In genomic region chr13:33004454-33004853, GRCh38 we compare ENCODE assay signal across 14 cellular contexts. TPM values are rescaled to one million over a fixed set of nuclear protein-coding genes. Genes with fewer than 3 reads are reported as not detected.
DNase-seq lines count a peak whose midpoint lies in the region; ATAC-seq and TF ChIP-seq lines count a peak whose summit lies in the region.
"Had no signal": no experiment of that assay in that cellular context is flagged by ENCODE, and none has a peak within 500 bp of the region (broad histone marks: within the 10 kb centered on the region; RNA-seq: fewer than 3 reads in every experiment).

No MANE protein-coding gene starts in this region.

- peaks cover 18% of the 10 kb centered on the region for H3K4me1 Mint-ChIP-seq in endodermal cell
- no peaks in the 10 kb centered on the region for H3K4me1 Mint-ChIP-seq in activated CD4-positive, alpha-beta T cell treated with anti-CD3 and anti-CD28 coated beads for 36 hours
- H3K4me1 Mint-ChIP-seq: activated naive CD8-positive, alpha-beta T cell treated with anti-CD3 and anti-CD28 coated beads for 36 hours had no signal

- H3K4me2 ChIP-seq in parathyroid adenoma (ENCODE audit: low read length) (no peak overlapping the region), trophoblast cell (ENCODE audit: low read length) (no peak overlapping the region)
- H3K4me2 ChIP-seq: SK-N-SH had no signal

- peaks cover 29% of the 10 kb centered on the region for H3K9me3 Mint-ChIP-seq in endodermal cell
- peaks cover 11% of the 10 kb centered on the region for H3K9me3 Mint-ChIP-seq in activated CD4-positive, alpha-beta T cell treated with anti-CD3 and anti-CD28 coated beads for 36 hours (ENCODE audit: low read depth)

- H2BK12ac ChIP-seq in trophoblast cell (ENCODE audit: low read length), result no peak overlapping the region

- no peak overlapping the region for H3K27ac Mint-ChIP-seq in endodermal cell
- no peak overlapping the region for H3K27ac Mint-ChIP-seq in activated CD4-positive, alpha-beta T cell treated with anti-CD3 and anti-CD28 coated beads for 36 hours
- H3K27ac Mint-ChIP-seq: activated CD4-positive, alpha-beta memory T cell treated with anti-CD3 and anti-CD28 coated beads, Interleukin-2, amount 10 ng/mL, durations not matched to agents 7 days and 5 days; activated naive CD8-positive, alpha-beta T cell treated with anti-CD3 and anti-CD28 coated beads for 36 hours; CD4-positive, alpha-beta T cell had no signal

- H3K9ac ChIP-seq in parathyroid adenoma, result no peak overlapping the region
- no peak overlapping the region for H3K9ac ChIP-seq in endodermal cell (ENCODE audit: extremely low read depth, low read length, poor library complexity, severe bottlenecking)
- H3K9ac ChIP-seq in trophoblast cell (ENCODE audit: low read length), result no peak overlapping the region
- H3K9ac ChIP-seq: SK-N-SH had no signal

- H3K36me3 Mint-ChIP-seq in endodermal cell (ENCODE audit: low read depth), result peaks cover 2% of the 10 kb centered on the region
- H3K36me3 Mint-ChIP-seq in activated CD4-positive, alpha-beta T cell treated with anti-CD3 and anti-CD28 coated beads for 36 hours (ENCODE audit: low read depth), result peaks cover 3% of the 10 kb centered on the region

- H2BK120ac ChIP-seq in trophoblast cell (ENCODE audit: insufficient read depth, low read length, poor library complexity), result no peak overlapping the region

- CTCF ChIA-PET in activated CD4-positive, alpha-beta T cell treated with anti-CD3 and anti-CD28 coated beads for 36 hours (lab: Charles Lee), result no interaction called here

- no peaks in the 10 kb centered on the region for H3K79me2 ChIP-seq in parathyroid adenoma
- no peaks in the 10 kb centered on the region for H3K79me2 ChIP-seq in trophoblast cell (ENCODE audit: control insufficient read depth, insufficient read depth, low read length, poor library complexity)

- no peak overlapping the region for H4K12ac ChIP-seq in trophoblast cell (ENCODE audit: low read depth, low read length)

- no peak overlapping the region for H4K91ac ChIP-seq in trophoblast cell (ENCODE audit: low read depth, low read length)

- H3K14ac ChIP-seq in trophoblast cell (ENCODE audit: low read length), result no peak overlapping the region

- peak; percentile 47 for DNase-seq in COLO668 (lab: John Stamatoyannopoulos, UW; ENCODE audit: unreplicated experiment)
- peak; percentile 64 for DNase-seq in NCI-H69 (lab: John Stamatoyannopoulos, UW)
- DNase-seq in globus pallidus (ENCODE audit: low spot score), result peak; percentile 13
- no peak for DNase-seq in endodermal cell
- no peak for DNase-seq in activated CD4-positive, alpha-beta T cell treated with anti-CD3 and anti-CD28 coated beads for 36 hours
- no peak for DNase-seq in trophoblast cell
- DNase-seq: activated CD4-positive, alpha-beta memory T cell treated with anti-CD3 and anti-CD28 coated beads, Interleukin-2, amount 10 ng/mL, durations not matched to agents 7 days and 5 days; activated naive CD8-positive, alpha-beta T cell treated with anti-CD3 and anti-CD28 coated beads for 36 hours; CD4-positive, alpha-beta T cell; kidney glomerular epithelial cell; NCI-H2081 treated with DMSO at 0.1 percent for 48 hours; SK-N-SH had no signal

- intact Hi-C loops in activated CD4-positive, alpha-beta T cell treated with anti-CD3 and anti-CD28 coated beads for 36 hours (cut with DNase I, micrococcal nuclease), result no loop called here

- H3K27me3 Mint-ChIP-seq in endodermal cell (ENCODE audit: insufficient read depth), result no peaks in the 10 kb centered on the region
- peaks cover 24% of the 10 kb centered on the region for H3K27me3 Mint-ChIP-seq in activated CD4-positive, alpha-beta T cell treated with anti-CD3 and anti-CD28 coated beads for 36 hours

- H3K9me3 ChIP-seq in parathyroid adenoma (ENCODE audit: control insufficient read depth, low read length), result no peaks in the 10 kb centered on the region
- peaks cover 34% of the 10 kb centered on the region for H3K9me3 ChIP-seq in endodermal cell (ENCODE audit: control insufficient read depth, low read length)
- H3K9me3 ChIP-seq in trophoblast cell (ENCODE audit: insufficient read depth, low read depth, low read length), result no peaks in the 10 kb centered on the region

- H3K4me1 ChIP-seq in parathyroid adenoma (peaks cover 12% of the 10 kb centered on the region), endodermal cell (ENCODE audit: control insufficient read depth, insufficient read depth, low read length) (no peaks in the 10 kb centered on the region), trophoblast cell (ENCODE audit: control insufficient read depth in 1 of 2, insufficient read depth in 2 of 2, low read length in 2 of 2) (no peaks in the 10 kb centered on the region)

- POLR2A ChIA-PET in activated CD4-positive, alpha-beta T cell treated with anti-CD3 and anti-CD28 coated beads for 36 hours (lab: Charles Lee), result no interaction called here

- peak overlapping the region; percentile 70 for H2AFZ ChIP-seq in parathyroid adenoma
- H2AFZ ChIP-seq in trophoblast cell (ENCODE audit: insufficient read depth, low read length, poor library complexity), result no peak overlapping the region

- WGBS in endodermal cell (ENCODE audit: insufficient coverage in 1 of 2, insufficient read length in 1 of 2), 2 experiments, result 40 to 63% methylated on average over 1 to 3 of the region's 3 CpGs
- no CpG with 5 or more reads among the region's 3 CpGs for WGBS in trophoblast cell (ENCODE audit: extremely low coverage, insufficient coverage, insufficient read length)

- H3K27ac ChIP-seq in parathyroid adenoma, result peak overlapping the region; percentile 82
- no peak overlapping the region for H3K27ac ChIP-seq in endodermal cell (ENCODE audit: low read depth, low read length)
- no peak overlapping the region for H3K27ac ChIP-seq in trophoblast cell (ENCODE audit: low read depth, low read length)

- H3K4ac ChIP-seq in trophoblast cell (ENCODE audit: low read depth, low read length), result no peak overlapping the region

- H2AK5ac ChIP-seq in trophoblast cell (ENCODE audit: low read length), result no peak overlapping the region

- H3K79me1 ChIP-seq in trophoblast cell (ENCODE audit: low read length), result no peaks in the 10 kb centered on the region

- no peak overlapping the region for H2BK5ac ChIP-seq in trophoblast cell (ENCODE audit: low read depth, low read length, poor library complexity)

- no peak overlapping the region for H3K4me3 Mint-ChIP-seq in endodermal cell
- no peak overlapping the region for H3K4me3 Mint-ChIP-seq in activated CD4-positive, alpha-beta T cell treated with anti-CD3 and anti-CD28 coated beads for 36 hours
- H3K4me3 Mint-ChIP-seq: activated CD4-positive, alpha-beta memory T cell treated with anti-CD3 and anti-CD28 coated beads, Interleukin-2, amount 10 ng/mL, durations not matched to agents 7 days and 5 days; activated naive CD8-positive, alpha-beta T cell treated with anti-CD3 and anti-CD28 coated beads for 36 hours; CD4-positive, alpha-beta T cell had no signal

- no peak overlapping the region for H4K8ac ChIP-seq in trophoblast cell (ENCODE audit: low read depth, low read length)

- H3K27me3 ChIP-seq in parathyroid adenoma (ENCODE audit: control insufficient read depth, insufficient read depth, low read length), result no peaks in the 10 kb centered on the region
- no peaks in the 10 kb centered on the region for H3K27me3 ChIP-seq in endodermal cell (ENCODE audit: control insufficient read depth, insufficient read depth, low read length, poor library complexity, severe bottlenecking)
- H3K27me3 ChIP-seq in trophoblast cell (ENCODE audit: insufficient read depth, low read length), result no peaks in the 10 kb centered on the region

- no peaks in the 10 kb centered on the region for H3K36me3 ChIP-seq in parathyroid adenoma (ENCODE audit: control insufficient read depth, insufficient read depth, low read length)
- no peaks in the 10 kb centered on the region for H3K36me3 ChIP-seq in endodermal cell (ENCODE audit: control insufficient read depth, insufficient read depth, low read length)
- no peaks in the 10 kb centered on the region for H3K36me3 ChIP-seq in trophoblast cell (ENCODE audit: control insufficient read depth in 1 of 2, insufficient read depth in 2 of 2, low read length in 2 of 2)

- no peak overlapping the region for H3K23ac ChIP-seq in trophoblast cell (ENCODE audit: low read length)

- TF ChIP-seq CTCF in parathyroid adenoma (IDR thresholded peaks at IDR 0.05) (no peak), endodermal cell (conservative IDR thresholded peaks at IDR 0.05) (no peak)

- no peak overlapping the region for H3K4me3 ChIP-seq in parathyroid adenoma (ENCODE audit: low read depth, low read length)
- no peak overlapping the region for H3K4me3 ChIP-seq in endodermal cell (ENCODE audit: low read length)
- H3K4me3 ChIP-seq in trophoblast cell (ENCODE audit: low read depth, low read length), result no peak overlapping the region

- no peak for ATAC-seq in GM21381 (IDR thresholded peaks at IDR 0.05; ENCODE audit: unreplicated experiment)
- no peak for ATAC-seq in activated CD4-positive, alpha-beta T cell treated with anti-CD3 and anti-CD28 coated beads for 36 hours

- no peak overlapping the region for H3K18ac ChIP-seq in trophoblast cell (ENCODE audit: low read length)

RNA-seq across cellular contexts. Expression of gene KL, which starts 11.8 kb away (rescaled TPM):
- total RNA-seq in endodermal cell, result under 1 TPM in 1 of 2 donors, not detected in 1; 0.09 TPM
- not detected for polyA plus RNA-seq in endodermal cell (2013, experiment 1 of 2)
- polyA plus RNA-seq in endodermal cell (2013, experiment 2 of 2), result not detected
- total RNA-seq in activated CD4-positive, alpha-beta T cell treated with anti-CD3 and anti-CD28 coated beads for 36 hours, result under 1 TPM; 0.35 to 0.37 TPM
- 0.03 and 0.04 TPM in 2 replicates for polyA plus RNA-seq in trophoblast cell (2013)
- total RNA-seq: CD4-positive, alpha-beta T cell had no signal

Comparison
In these comparisons a context has a peak if more than half of its experiments do, and no peak if none do; other contexts are left out.
1. DNase-seq: peak in COLO668 (single experiment), NCI-H69 (single experiment) and globus pallidus (single experiment); none in endodermal cell (single experiment), activated CD4-positive, alpha-beta T cell treated with anti-CD3 and anti-CD28 coated beads for 36 hours (single experiment) and trophoblast cell (0 of 2).